In the genomic region with DNA sequence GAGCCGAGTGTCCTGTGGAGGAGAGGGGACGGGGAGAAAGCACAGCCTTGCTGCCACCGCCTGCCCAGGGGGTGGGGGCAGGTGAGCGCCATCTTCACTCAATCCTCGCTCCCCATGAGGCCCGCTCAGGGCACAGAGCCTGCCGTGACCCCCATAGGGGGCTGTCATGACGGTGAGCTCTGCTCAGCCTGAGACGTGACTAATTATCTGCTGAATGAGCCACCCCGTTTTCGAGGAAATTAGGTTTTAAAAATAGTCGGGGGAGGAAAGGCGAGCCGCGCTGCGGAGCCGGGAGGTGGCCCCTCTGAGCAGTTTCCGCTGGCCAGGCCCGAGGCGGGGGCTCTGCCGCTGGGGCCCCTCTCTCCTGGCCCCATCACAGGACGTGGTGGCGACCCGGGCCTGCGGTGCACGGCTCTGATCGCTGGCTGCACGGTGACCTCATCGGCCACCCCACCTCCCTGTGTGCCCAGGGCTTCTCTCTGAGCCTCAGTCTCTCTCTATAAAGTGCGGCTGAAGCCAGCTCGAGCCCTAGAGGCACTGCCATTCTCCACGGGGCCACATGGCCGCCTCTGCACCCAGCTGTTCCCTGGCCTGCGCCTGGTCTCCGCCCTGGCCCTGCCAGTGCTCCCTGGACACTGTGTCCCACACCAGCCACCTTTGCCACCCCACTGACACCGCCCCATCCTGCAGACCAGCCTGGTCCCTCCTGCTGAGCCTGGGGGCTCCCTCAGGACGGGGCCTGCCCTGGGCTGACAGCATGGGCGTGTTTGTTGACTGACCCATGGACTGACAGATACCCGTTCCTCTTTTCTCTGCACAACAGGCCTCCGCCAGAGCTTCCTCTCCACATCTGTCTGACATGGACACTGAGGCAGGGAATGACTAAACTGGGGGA, we compare ENCODE assay signal across 8 cellular contexts. TPM values are rescaled to one million over a fixed set of nuclear protein-coding genes. Genes with fewer than 3 reads are reported as not detected.
A peak's percentile ranks its signal among the peaks of the same experiment; 100 is the strongest.
DNase-seq lines count a peak whose midpoint lies in the region; ATAC-seq, FAIRE-seq and TF ChIP-seq lines count a peak whose summit lies in the region.

No MANE protein-coding gene starts in this region.

- H4K20me1 ChIP-seq in H1 (replicated peaks in 1 of 2; ENCODE audit: control insufficient read depth in 1 of 2, insufficient read depth in 2 of 2, low read length in 2 of 2), result peaks cover 8 to 32% of the 10 kb centered on the region in 2 experiments

- no peak overlapping the region for H3K56ac ChIP-seq in H1 (replicated peaks; ENCODE audit: insufficient read length, low read depth, low read length)

- H4K5ac ChIP-seq in H1 (ENCODE audit: insufficient read length, low read depth, low read length), result no peak overlapping the region

- H3K9me3 ChIP-seq in Peyer's patch, result no peaks in the 10 kb centered on the region
- H3K9me3 ChIP-seq in H1 (ENCODE audit: insufficient read depth in 2 of 2, low read depth in 1 of 2, low read length in 1 of 2), result no peaks in the 10 kb centered on the region
- H3K9me3 ChIP-seq in prostate gland, result no peaks in the 10 kb centered on the region

- TF ChIP-seq POLR2A in Peyer's patch (IDR thresholded peaks at IDR 0.05), result no peak
- TF ChIP-seq POLR2A in H1 (IDR thresholded peaks at IDR 0.05; ENCODE audit: control extremely low read depth in 1 of 2, low read depth in 2 of 2, low read length in 2 of 2), result no peak
- no peak for TF ChIP-seq POLR2A in prostate gland (IDR thresholded peaks at IDR 0.05)

- POLR2A ChIA-PET in H1 (lab: Charles Lee; ENCODE audit: partially characterized antibody), result interaction anchor here (0.5 to 1.8 kb wide), 5 partner anchors 16 to 228 kb away, joined by 3 to 6 read pairs (median 4); no protein-coding TSS in a partner anchor

- H3K27me3 Mint-ChIP-seq in CD14-positive monocyte (ENCODE audit: low read depth in 3 of 3), result peaks cover 13 to 29% (median 21%) of the 10 kb centered on the region in 3 donors

- H3K4me3 ChIP-seq in Peyer's patch (peak overlapping the region in 2 of 4 donors; percentile 30 to 32), H1 (ENCODE audit: extremely low read depth in 1 of 4, insufficient read depth in 2 of 4, low read depth in 3 of 4, low read length in 4 of 4) (no peak overlapping the region), prostate gland (no peak overlapping the region)

- no peak overlapping the region for H2BK20ac ChIP-seq in H1 (ENCODE audit: low read length)

- peaks cover 0 to 3% of the 10 kb centered on the region in 2 experiments; a peak in 1 of 4 replicates for H3K79me2 ChIP-seq in H1 (ENCODE audit: control insufficient read depth in 1 of 2, insufficient read depth in 2 of 2, low read length in 2 of 2)

- H3K27me3 ChIP-seq in Peyer's patch (no peaks in the 10 kb centered on the region), H1 (replicated peaks in 1 of 4; ENCODE audit: control insufficient read depth in 3 of 4, extremely low read depth in 1 of 4, insufficient read depth in 3 of 4, low read length in 3 of 4) (no peaks in the 10 kb centered on the region), prostate gland (replicated peaks; ENCODE audit: insufficient read depth) (no peaks in the 10 kb centered on the region)

- H4K8ac ChIP-seq in H1 (ENCODE audit: extremely low read depth, insufficient read depth, low read length), result peak overlapping the region; percentile 75; the same call in 1 of the 2 replicates

- no peak for TF ChIP-seq EP300 in H1 (IDR thresholded peaks at IDR 0.05; ENCODE audit: borderline replicate concordance in 1 of 2, low read depth in 2 of 2, low read length in 2 of 2)

- peak overlapping the region in 1 of 4 experiments; percentile 12; a peak in 1 of 7 replicates for H3K9ac ChIP-seq in H1 (replicated peaks in 1 of 4; ENCODE audit: extremely low read depth in 1 of 4, low read depth in 3 of 4, low read length in 3 of 4)

- H3K27ac Mint-ChIP-seq in CD14-positive monocyte, result peak overlapping the region in 1 of 7 donors; percentile 37

- CTCF ChIA-PET in H1 (lab: Charles Lee; ENCODE audit: partially characterized antibody), result interaction anchor here (1.1 to 3.5 kb wide), 10 partner anchors 10 to 60 kb away, joined by 3 to 13 read pairs (median 4); a partner anchor contains a TSS

- peaks cover 15% of the 10 kb centered on the region; the same call in 1 of the 2 replicates for H3K79me1 ChIP-seq in H1 (ENCODE audit: low read depth, low read length)

- no peak overlapping the region for H3K14ac ChIP-seq in H1 (ENCODE audit: insufficient read length)

- peak overlapping the region; percentile 84; the same call in 1 of the 2 replicates for H2BK5ac ChIP-seq in H1 (ENCODE audit: low read depth, low read length)

- H3K27ac ChIP-seq in Peyer's patch, result peak overlapping the region; percentile 66 to 92 (median 79)
- no peak overlapping the region for H3K27ac ChIP-seq in H1 (ENCODE audit: low read depth, low read length)
- peak overlapping the region; percentile 86 to 96 for H3K27ac ChIP-seq in prostate gland

- ATAC-seq in HG02759 (IDR thresholded peaks at IDR 0.05; ENCODE audit: unreplicated experiment) (no peak), HG03025 (IDR thresholded peaks at IDR 0.05; ENCODE audit: low FRiP score, unreplicated experiment) (no peak)

- no peak overlapping the region for H2BK120ac ChIP-seq in H1 (replicated peaks; ENCODE audit: low read depth, low read length)

- WGBS in H1 (ENCODE audit: extremely low coverage in 1 of 2, insufficient coverage in 1 of 2, insufficient read length in 1 of 2, insufficient replicate concordance in 2 of 2, low coverage in 1 of 2, low lambda C conversion rate in 2 of 2, missing lambda C conversion rate in 1 of 2), 2 experiments, result 87% methylated on average over 32 of the region's 40 CpGs; no CpG with 5 or more reads in 1 of the 2 experiments
- 50% methylated on average over 40 of the region's 40 CpGs for WGBS in prostate gland

- no peaks in the 10 kb centered on the region for H3K23me2 ChIP-seq in H1 (ENCODE audit: low read depth, low read length)

- H3K4ac ChIP-seq in H1 (replicated peaks; ENCODE audit: insufficient read length, low read depth, low read length), result no peak overlapping the region

- H3K4me3 Mint-ChIP-seq in CD14-positive monocyte, result peak overlapping the region; percentile 65 to 76

- FAIRE-seq in H1 (lab: Jason Lieb, UNC), result no peak

- H3K4me1 Mint-ChIP-seq in CD14-positive monocyte, result peaks cover 24% of the 10 kb centered on the region

- H3K4me1 ChIP-seq in Peyer's patch (peaks cover 0 to 53% (median 14%) of the 10 kb centered on the region in 4 donors), H1 (replicated peaks in 1 of 4; ENCODE audit: control insufficient read depth in 3 of 4, insufficient read depth in 4 of 4, low read length in 3 of 4) (peaks cover 0 to 21% (median 10%) of the 10 kb centered on the region in 4 experiments; a peak in 5 of 7 replicates), prostate gland (replicated peaks) (no peaks in the 10 kb centered on the region)

- TF ChIP-seq RAD21 in H1 (IDR thresholded peaks at IDR 0.05 in 1 of 2, conservative IDR thresholded peaks at IDR 0.05 in 1 of 2; ENCODE audit: low read depth in 2 of 2, low read length in 2 of 2), result no peak

- H2BK15ac ChIP-seq in H1 (ENCODE audit: low read length), result peak overlapping the region; percentile 5; the same call in 1 of the 2 replicates

- 0 out of 2 replicates have a peak overlapping the region, but pooled peaks have one; percentile 33 for H2BK12ac ChIP-seq in H1 (ENCODE audit: low read depth, low read length)

- H3K9me3 Mint-ChIP-seq in CD14-positive monocyte, result peaks cover 0 to 6% (median 0%) of the 10 kb centered on the region in 7 donors

- no peak overlapping the region for H3K4me2 ChIP-seq in H1 (ENCODE audit: insufficient read depth in 1 of 2, low read depth in 2 of 2, low read length in 2 of 2)

- peak overlapping the region; percentile 32; the same call in 1 of the 2 replicates for H3K18ac ChIP-seq in H1 (ENCODE audit: extremely low read depth, low read length)

- DNase-seq in CD14-positive monocyte (ENCODE audit: low spot score) (no peak), Peyer's patch (no peak), H1 (ENCODE audit: low read depth in 1 of 2, low spot score in 2 of 2) (no peak), prostate gland (ENCODE audit: low spot score) (no peak), DMS53 treated with DMSO at 0.1 percent for 48 hours (lab: John Stamatoyannopoulos, UW; ENCODE audit: unreplicated experiment) (no peak), activated gamma-delta T cell (lab: John Stamatoyannopoulos, UW) (no peak)

- H3K23ac ChIP-seq in H1 (ENCODE audit: insufficient read length), result no peak overlapping the region

- intact Hi-C loops in CD14-positive monocyte (cut with micrococcal nuclease), result no loop called here
- intact Hi-C loops in prostate gland (cut with DNase I), result no loop called here

- no peak for TF ChIP-seq CTCF in CD14-positive monocyte (IDR thresholded peaks at IDR 0.05)
- no peak for TF ChIP-seq CTCF in Peyer's patch (IDR thresholded peaks at IDR 0.05)
- no peak for TF ChIP-seq CTCF in H1 (IDR thresholded peaks at IDR 0.05; ENCODE audit: control extremely low read depth in 1 of 3, insufficient read depth in 1 of 3, low read depth in 1 of 3, low read length in 3 of 3)
- no peak for TF ChIP-seq CTCF in prostate gland (IDR thresholded peaks at IDR 0.05)

- H4K91ac ChIP-seq in H1 (replicated peaks; ENCODE audit: insufficient read length, low read length), result peak overlapping the region; percentile 69

- H2AK5ac ChIP-seq in H1 (ENCODE audit: low read depth, low read length), result peak overlapping the region; percentile 90; the same call in 1 of the 2 replicates

- peaks cover 27 to 41% of the 10 kb centered on the region in 2 donors for H3K36me3 Mint-ChIP-seq in CD14-positive monocyte

- H3K36me3 ChIP-seq in Peyer's patch (peaks cover 0 to 2% (median 0%) of the 10 kb centered on the region in 3 donors), H1 (ENCODE audit: control insufficient read depth in 2 of 4, insufficient read depth in 4 of 4, low read length in 3 of 4) (no peaks in the 10 kb centered on the region), prostate gland (no peaks in the 10 kb centered on the region)

- H2AFZ ChIP-seq in H1 (ENCODE audit: low read length), result no peak overlapping the region

RNA-seq across cellular contexts. Expression of a gene that starts 28.3 kb away (rescaled TPM):
- polyA plus RNA-seq in CD14-positive monocyte (10 to 100 TPM in 1 of 2 donors, 1 to 10 TPM in 1; 6.5 to 10.1 TPM), H1 (2011; rRNA removed) (10.6 and 20.4 TPM in 2 replicates)
- total RNA-seq in Peyer's patch (10 to 100 TPM; 22.6 to 27.2 (median 26.1) TPM), prostate gland (10 to 100 TPM; 34.3 to 75.5 TPM)
- total RNA-seq in H1 (2021; fragmentation: NEBNext Ultra II Directional; extraction: Animal tissue kit (Norgen Biotek cat#: 25700)), result 31.3 and 32.9 TPM in 2 replicates
- polyA plus RNA-seq in H1 (2011; cell fraction: cytosol; rRNA removed), result 7.1 TPM
- 30.2 TPM for polyA plus RNA-seq in H1 (2011; cell fraction: nucleus; rRNA removed)
- polyA plus RNA-seq in H1 (2012, experiment 1 of 2), result 18.6 to 28.3 TPM (median 25.8 TPM) in 4 replicates
- polyA plus RNA-seq in H1 (2012, experiment 2 of 2), result 19.0 TPM
- polyA plus RNA-seq in H1 (2013, experiment 1 of 2), result 19.7 TPM
- 18.8 TPM for polyA plus RNA-seq in H1 (2013, experiment 2 of 2)
- polyA minus RNA-seq in H1 (2011; rRNA and poly(A)+ RNA removed), result 21.0 and 23.7 TPM in 2 replicates
- 19.8 TPM for polyA minus RNA-seq in H1 (2011; cell fraction: cytosol; rRNA and poly(A)+ RNA removed)
- polyA minus RNA-seq in H1 (2011; cell fraction: nucleus; rRNA and poly(A)+ RNA removed), result 19.9 TPM

RNA-seq across cellular contexts. Expression of a gene that starts 36.3 kb away (rescaled TPM):
- polyA plus RNA-seq in CD14-positive monocyte, result not detected
- total RNA-seq in Peyer's patch, result 100 to 1,000 TPM in 3 of 4 donors, 10 to 100 TPM in 1; 93.3 to 364 (median 286) TPM
- 24.6 and 26.1 TPM in 2 replicates for total RNA-seq in H1 (2021; fragmentation: NEBNext Ultra II Directional; extraction: Animal tissue kit (Norgen Biotek cat#: 25700))
- 17.1 and 30.2 TPM in 2 replicates for polyA plus RNA-seq in H1 (2011; rRNA removed)
- polyA plus RNA-seq in H1 (2011; cell fraction: cytosol; rRNA removed), result 22.0 TPM
- 41.8 TPM for polyA plus RNA-seq in H1 (2011; cell fraction: nucleus; rRNA removed)
- polyA plus RNA-seq in H1 (2012, experiment 1 of 2), result 29.8 to 44.6 TPM (median 40.4 TPM) in 4 replicates
- 36.2 TPM for polyA plus RNA-seq in H1 (2012, experiment 2 of 2)
- polyA plus RNA-seq in H1 (2013, experiment 1 of 2), result 37.5 TPM
- 30.4 TPM for polyA plus RNA-seq in H1 (2013, experiment 2 of 2)
- 9.9 and 14.4 TPM in 2 replicates for polyA minus RNA-seq in H1 (2011; rRNA and poly(A)+ RNA removed)
- polyA minus RNA-seq in H1 (2011; cell fraction: cytosol; rRNA and poly(A)+ RNA removed), result 18.3 TPM
- 12.6 TPM for polyA minus RNA-seq in H1 (2011; cell fraction: nucleus; rRNA and poly(A)+ RNA removed)
- 10 to 100 TPM; 14.6 to 17.8 TPM for total RNA-seq in prostate gland

RNA-seq across cellular contexts. Expression of a gene that starts 45.3 kb away (rescaled TPM):
- polyA plus RNA-seq in CD14-positive monocyte (1 to 10 TPM; 2.5 to 3.0 TPM), H1 (2011; rRNA removed) (25.8 and 44.1 TPM in 2 replicates)
- total RNA-seq in Peyer's patch (10 to 100 TPM; 21.2 to 60.2 (median 33.3) TPM), prostate gland (10 to 100 TPM; 38.2 to 52.8 TPM)
- total RNA-seq in H1 (2021; fragmentation: NEBNext Ultra II Directional; extraction: Animal tissue kit (Norgen Biotek cat#: 25700)), result 29.9 and 36.2 TPM in 2 replicates
- 33.5 TPM for polyA plus RNA-seq in H1 (2011; cell fraction: cytosol; rRNA removed)
- 65.4 TPM for polyA plus RNA-seq in H1 (2011; cell fraction: nucleus; rRNA removed)
- 15.6 to 34.3 TPM (median 26.9 TPM) in 4 replicates for polyA plus RNA-seq in H1 (2012, experiment 1 of 2)
- polyA plus RNA-seq in H1 (2012, experiment 2 of 2), result 19.2 TPM
- 28.0 TPM for polyA plus RNA-seq in H1 (2013, experiment 1 of 2)
- 26.4 TPM for polyA plus RNA-seq in H1 (2013, experiment 2 of 2)
- polyA minus RNA-seq in H1 (2011; rRNA and poly(A)+ RNA removed), result 7.5 and 9.4 TPM in 2 replicates
- polyA minus RNA-seq in H1 (2011; cell fraction: cytosol; rRNA and poly(A)+ RNA removed), result 17.5 TPM
- 16.0 TPM for polyA minus RNA-seq in H1 (2011; cell fraction: nucleus; rRNA and poly(A)+ RNA removed)
